15 cellular contexts compared by ENCODE assay signal in the genomic region with DNA sequence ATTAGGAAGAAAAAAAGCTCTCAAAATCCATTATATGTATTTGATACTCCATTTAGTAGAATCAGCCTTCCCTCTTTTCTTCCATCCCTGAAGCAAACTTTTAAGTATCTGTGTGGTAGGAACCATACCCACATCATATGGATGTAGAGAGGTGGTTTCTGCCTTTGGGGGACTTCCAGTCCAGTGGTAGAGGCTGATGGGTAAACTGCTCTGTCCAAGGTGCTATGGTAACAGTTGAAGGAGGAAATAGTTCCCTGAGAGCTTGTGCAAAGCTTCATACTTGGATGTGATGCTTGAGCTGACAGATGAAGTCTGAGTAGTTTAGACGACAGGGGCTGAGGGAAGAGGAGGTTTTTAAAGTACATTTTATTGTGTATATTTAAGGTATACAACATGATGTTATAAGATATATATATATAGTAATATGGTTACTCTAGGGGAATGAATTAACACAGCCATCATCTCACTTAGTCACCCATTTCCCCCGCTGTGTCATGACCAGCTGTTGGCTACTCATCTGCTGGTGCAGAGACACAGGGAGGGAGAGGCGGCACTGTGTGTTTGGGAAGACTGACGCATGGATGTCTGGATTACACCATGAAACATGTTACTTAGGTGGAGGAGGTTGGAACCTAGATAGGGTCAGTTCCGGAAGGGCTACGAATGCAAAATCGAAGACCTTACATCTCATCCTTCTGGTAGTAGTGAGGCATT.
"Had no signal": no experiment of that assay in that cellular context is flagged by ENCODE, and none has a peak within 500 bp of the region (broad histone marks: within the 10 kb centered on the region; RNA-seq: fewer than 3 reads in every experiment).

No MANE protein-coding gene starts in this region.

- H3K4me3 ChIP-seq: dorsolateral prefrontal cortex, skin epidermis, tibial nerve, vagina had no signal

- H3K4me1 ChIP-seq: vagina had no signal

- H3K36me3 ChIP-seq: neutrophil, tibial nerve, vagina had no signal

- H3K27ac Mint-ChIP-seq: activated B cell treated with CpG ODN at 0.5 μM for 24 hours; activated CD4-positive, alpha-beta T cell treated with anti-CD3 and anti-CD28 coated beads, Interleukin-2, amount 10 ng/mL, durations not matched to agents 7 days and 5 days; activated naive CD4-positive, alpha-beta T cell treated with anti-CD3 and anti-CD28 coated beads, Interleukin-2, amount 50 U/mL, for 24 hours; mesothelial cell of epicardium; stimulated activated effector memory CD8-positive, alpha-beta T cell treated with anti-CD3 and anti-CD28 coated beads, Interleukin-12 subunit alpha, Interleukin-12 subunit beta, amount 100 ng/mL, for 72 hours had no signal

- H3K27me3 ChIP-seq: dorsolateral prefrontal cortex, neutrophil, tibial nerve, vagina had no signal

- H3K36me3 Mint-ChIP-seq: mesothelial cell of epicardium; stimulated activated effector memory CD8-positive, alpha-beta T cell treated with anti-CD3 and anti-CD28 coated beads, Interleukin-12 subunit alpha, Interleukin-12 subunit beta, amount 100 ng/mL, for 72 hours had no signal

- H3K9me3 Mint-ChIP-seq: activated B cell treated with CpG ODN at 0.5 μM for 24 hours; activated CD4-positive, alpha-beta T cell treated with anti-CD3 and anti-CD28 coated beads, Interleukin-2, amount 10 ng/mL, durations not matched to agents 7 days and 5 days; activated naive CD4-positive, alpha-beta T cell treated with anti-CD3 and anti-CD28 coated beads, Interleukin-2, amount 50 U/mL, for 24 hours; mesothelial cell of epicardium; naive thymus-derived CD8-positive, alpha-beta T cell; stimulated activated effector memory CD8-positive, alpha-beta T cell treated with anti-CD3 and anti-CD28 coated beads, Interleukin-12 subunit alpha, Interleukin-12 subunit beta, amount 100 ng/mL, for 72 hours had no signal

- ATAC-seq: esophagus mucosa; naive thymus-derived CD8-positive, alpha-beta T cell; stimulated activated effector memory CD8-positive, alpha-beta T cell treated with anti-CD3 and anti-CD28 coated beads, Interleukin-12 subunit alpha, Interleukin-12 subunit beta, amount 100 ng/mL, for 72 hours had no signal

- DNase-seq: activated B cell treated with CpG ODN at 0.5 μM for 24 hours; activated CD4-positive, alpha-beta T cell treated with anti-CD3 and anti-CD28 coated beads, Interleukin-2, amount 10 ng/mL, durations not matched to agents 7 days and 5 days; activated CD8-positive, alpha-beta memory T cell treated with anti-CD3 and anti-CD28 coated beads for 24 hours; glutamatergic neuron; naive thymus-derived CD8-positive, alpha-beta T cell; posterior cingulate gyrus had no signal

- H3K9me3 ChIP-seq: neutrophil, tibial nerve, vagina had no signal

- H3K27me3 Mint-ChIP-seq: activated B cell treated with CpG ODN at 0.5 μM for 24 hours; activated CD4-positive, alpha-beta T cell treated with anti-CD3 and anti-CD28 coated beads, Interleukin-2, amount 10 ng/mL, durations not matched to agents 7 days and 5 days; activated naive CD4-positive, alpha-beta T cell treated with anti-CD3 and anti-CD28 coated beads, Interleukin-2, amount 50 U/mL, for 24 hours; naive thymus-derived CD8-positive, alpha-beta T cell had no signal

- H3K4me3 Mint-ChIP-seq: activated B cell treated with CpG ODN at 0.5 μM for 24 hours; activated CD4-positive, alpha-beta T cell treated with anti-CD3 and anti-CD28 coated beads, Interleukin-2, amount 10 ng/mL, durations not matched to agents 7 days and 5 days; activated naive CD4-positive, alpha-beta T cell treated with anti-CD3 and anti-CD28 coated beads, Interleukin-2, amount 50 U/mL, for 24 hours; mesothelial cell of epicardium; naive thymus-derived CD8-positive, alpha-beta T cell; stimulated activated effector memory CD8-positive, alpha-beta T cell treated with anti-CD3 and anti-CD28 coated beads, Interleukin-12 subunit alpha, Interleukin-12 subunit beta, amount 100 ng/mL, for 72 hours had no signal

- H3K4me1 Mint-ChIP-seq: activated CD4-positive, alpha-beta T cell treated with anti-CD3 and anti-CD28 coated beads, Interleukin-2, amount 10 ng/mL, durations not matched to agents 7 days and 5 days; activated naive CD4-positive, alpha-beta T cell treated with anti-CD3 and anti-CD28 coated beads, Interleukin-2, amount 50 U/mL, for 24 hours; mesothelial cell of epicardium had no signal

- H3K27ac ChIP-seq: dorsolateral prefrontal cortex, neutrophil, skin epidermis, tibial nerve, vagina had no signal
